In genomic region chr3:118468801-118469200, GRCh38 we compare ENCODE assay signal across 22 cellular contexts.
DNase-seq lines count a peak whose midpoint lies in the region; ATAC-seq, FAIRE-seq and TF ChIP-seq lines count a peak whose summit lies in the region.
"Had no signal": no experiment of that assay in that cellular context is flagged by ENCODE, and none has a peak within 500 bp of the region (broad histone marks: within the 10 kb centered on the region; RNA-seq: fewer than 3 reads in every experiment).

No MANE protein-coding gene starts in this region.

- CTCF ChIA-PET in PC-3 (lab: Charles Lee) (no interaction called here), H1 (lab: Charles Lee; ENCODE audit: partially characterized antibody) (no interaction called here)

- FAIRE-seq in H1 (lab: Jason Lieb, UNC) = no peak
- FAIRE-seq: A204.1, G401.6, GM12892 had no signal

- H2BK120ac ChIP-seq in H1 (replicated peaks; ENCODE audit: low read depth, low read length) = no peak overlapping the region

- no peaks in the 10 kb centered on the region for H3F3A ChIP-seq in PC-3 (ENCODE audit: low read length, unreplicated experiment)

- H3K79me1 ChIP-seq in H1 (ENCODE audit: low read depth, low read length) = no peaks in the 10 kb centered on the region

- H4K5ac ChIP-seq in H1 (ENCODE audit: insufficient read length, low read depth, low read length) = no peak overlapping the region

- H2BK20ac ChIP-seq in H1 (ENCODE audit: low read length) = no peak overlapping the region

- no peak overlapping the region for H2BK12ac ChIP-seq in H1 (ENCODE audit: low read depth, low read length)

- no peak overlapping the region for H3K56ac ChIP-seq in H1 (replicated peaks; ENCODE audit: insufficient read length, low read depth, low read length)

- ATAC-seq in PC-3 (no peak), HG03354 (IDR thresholded peaks at IDR 0.05; ENCODE audit: poor library complexity, severe bottlenecking, unreplicated experiment) (no peak)
- ATAC-seq: CD8-positive, alpha-beta T cell had no signal

- H2AK5ac ChIP-seq in H1 (ENCODE audit: low read depth, low read length) = no peak overlapping the region

- no peak overlapping the region for H3K4me2 ChIP-seq in PC-3 (ENCODE audit: low read length)
- no peak overlapping the region for H3K4me2 ChIP-seq in H1 (ENCODE audit: insufficient read depth in 1 of 2, low read depth in 2 of 2, low read length in 2 of 2)
- H3K4me2 ChIP-seq: BLaER1 had no signal

- H2BK5ac ChIP-seq in H1 (ENCODE audit: low read depth, low read length) = no peak overlapping the region

- H4K20me1 ChIP-seq in PC-3 (ENCODE audit: low read length) (no peaks in the 10 kb centered on the region), H1 (replicated peaks in 1 of 2; ENCODE audit: control insufficient read depth in 1 of 2, insufficient read depth in 2 of 2, low read length in 2 of 2) (no peaks in the 10 kb centered on the region)
- H4K20me1 ChIP-seq: BLaER1 had no signal

- H3K27me3 ChIP-seq in BE2C = no peaks in the 10 kb centered on the region
- no peaks in the 10 kb centered on the region for H3K27me3 ChIP-seq in PC-3 (ENCODE audit: low read length)
- no peaks in the 10 kb centered on the region for H3K27me3 ChIP-seq in H1 (replicated peaks in 1 of 4; ENCODE audit: control insufficient read depth in 3 of 4, extremely low read depth in 1 of 4, insufficient read depth in 3 of 4, low read length in 3 of 4)
- H3K27me3 ChIP-seq: BLaER1 had no signal

- H3K36me3 ChIP-seq in BE2C (no peaks in the 10 kb centered on the region), PC-3 (ENCODE audit: low read depth, low read length) (no peaks in the 10 kb centered on the region), H1 (ENCODE audit: control insufficient read depth in 2 of 4, insufficient read depth in 4 of 4, low read length in 3 of 4) (no peaks in the 10 kb centered on the region; a peak in 1 of 8 replicates)
- H3K36me3 ChIP-seq: BLaER1 had no signal

- no peak overlapping the region for H3K23ac ChIP-seq in H1 (ENCODE audit: insufficient read length)

- H3K4ac ChIP-seq in H1 (replicated peaks; ENCODE audit: insufficient read length, low read depth, low read length) = no peak overlapping the region

- BruUV-seq in PC-3 (replicated peaks; lab: Mats Ljungman, UMichigan) = no TSS peak

- H3K18ac ChIP-seq in H1 (ENCODE audit: extremely low read depth, low read length) = no peak overlapping the region

- no peaks in the 10 kb centered on the region for H3K23me2 ChIP-seq in H1 (ENCODE audit: low read depth, low read length)

- no peak for TF ChIP-seq RAD21 in H1 (IDR thresholded peaks at IDR 0.05 in 1 of 2, conservative IDR thresholded peaks at IDR 0.05 in 1 of 2; ENCODE audit: low read depth in 2 of 2, low read length in 2 of 2)

- H2BK15ac ChIP-seq in H1 (ENCODE audit: low read length) = no peak overlapping the region

- no peak overlapping the region for H4K8ac ChIP-seq in H1 (ENCODE audit: extremely low read depth, insufficient read depth, low read length)

- H3K9me2 ChIP-seq in PC-3 (replicated peaks; ENCODE audit: low read length) = no peaks in the 10 kb centered on the region

- H3K9ac ChIP-seq in PC-3 (ENCODE audit: low read length) (no peak overlapping the region), H1 (replicated peaks in 1 of 4; ENCODE audit: extremely low read depth in 1 of 4, low read depth in 3 of 4, low read length in 3 of 4) (no peak overlapping the region)
- H3K9ac ChIP-seq: BLaER1 had no signal

- TF ChIP-seq CTCF in BE2C (IDR thresholded peaks at IDR 0.05; ENCODE audit: low read depth, low read length) (no peak), PC-3 (conservative IDR thresholded peaks at IDR 0.05; ENCODE audit: low read depth, low read length) (no peak), H1 (IDR thresholded peaks at IDR 0.05; ENCODE audit: control extremely low read depth in 1 of 3, insufficient read depth in 1 of 3, low read depth in 1 of 3, low read length in 3 of 3) (no peak)

- no peaks in the 10 kb centered on the region for H3K79me2 ChIP-seq in PC-3 (ENCODE audit: low read length)
- no peaks in the 10 kb centered on the region for H3K79me2 ChIP-seq in H1 (ENCODE audit: control insufficient read depth in 1 of 2, insufficient read depth in 2 of 2, low read length in 2 of 2)

- no peak overlapping the region for H3K27ac ChIP-seq in PC-3 (ENCODE audit: low read length)
- no peak overlapping the region for H3K27ac ChIP-seq in H1 (ENCODE audit: low read depth, low read length)
- H3K27ac ChIP-seq: 22Rv1, BLaER1, C4-2B had no signal

- H3K4me1 ChIP-seq in BE2C (peaks cover 30% of the 10 kb centered on the region), PC-3 (ENCODE audit: insufficient read depth, low read length) (no peaks in the 10 kb centered on the region), H1 (replicated peaks in 1 of 4; ENCODE audit: control insufficient read depth in 3 of 4, insufficient read depth in 4 of 4, low read length in 3 of 4) (no peaks in the 10 kb centered on the region)
- H3K4me1 ChIP-seq: BLaER1 had no signal

- H2AFZ ChIP-seq in PC-3 (ENCODE audit: low read length) = no peak overlapping the region
- no peak overlapping the region for H2AFZ ChIP-seq in H1 (ENCODE audit: low read length)

- TF ChIP-seq EP300 in H1 (IDR thresholded peaks at IDR 0.05; ENCODE audit: borderline replicate concordance in 1 of 2, low read depth in 2 of 2, low read length in 2 of 2) = no peak

- H3K9me3 ChIP-seq in BE2C = no peaks in the 10 kb centered on the region
- H3K9me3 ChIP-seq in PC-3 (ENCODE audit: low read length) = peaks cover 18% of the 10 kb centered on the region; the same call in 1 of the 2 replicates
- no peaks in the 10 kb centered on the region for H3K9me3 ChIP-seq in H1 (ENCODE audit: insufficient read depth in 2 of 2, low read depth in 1 of 2, low read length in 1 of 2)
- H3K9me3 ChIP-seq: BLaER1, Caco-2 had no signal

- POLR2A ChIA-PET in PC-3 (lab: Charles Lee; ENCODE audit: unreplicated experiment) (no interaction called here), H1 (lab: Charles Lee; ENCODE audit: partially characterized antibody) (no interaction called here)

- H4K91ac ChIP-seq in H1 (replicated peaks; ENCODE audit: insufficient read length, low read length) = no peak overlapping the region

- intact Hi-C loops in PC-3 (cut with micrococcal nuclease) = no loop called here

- H3K14ac ChIP-seq in H1 (ENCODE audit: insufficient read length) = no peak overlapping the region

- peak; percentile 5 for DNase-seq in NCI-H82 treated with DMSO at 0.1 percent for 48 hours (lab: John Stamatoyannopoulos, UW; ENCODE audit: unreplicated experiment)
- DNase-seq in NCI-H82 (lab: John Stamatoyannopoulos, UW) = no peak
- DNase-seq in BE2C = peak; percentile 36
- peak; percentile 36 for DNase-seq in PC-3
- DNase-seq in H1 (ENCODE audit: low read depth in 1 of 2, low spot score in 2 of 2) = no peak
- DNase-seq in activated CD4-positive, alpha-beta T cell treated with anti-CD3 and anti-CD28 coated beads, Interleukin-2, amount 50 U/mL, for 1 hour = no peak
- no peak for DNase-seq in kidney tubule cell (ENCODE audit: low spot score)
- DNase-seq: Caco-2; CD4-positive, CD25-positive, alpha-beta regulatory T cell; CD8-positive, alpha-beta T cell; DMS153; DND-41; GOT3; H7; HCEC 1CT had no signal

- H3K4me3 ChIP-seq in BE2C (ENCODE audit: low read depth, low read length) = no peak overlapping the region
- no peak overlapping the region for H3K4me3 ChIP-seq in PC-3 (ENCODE audit: low read length)
- H3K4me3 ChIP-seq in H1 (ENCODE audit: extremely low read depth in 1 of 4, insufficient read depth in 2 of 4, low read depth in 3 of 4, low read length in 4 of 4) = no peak overlapping the region
- H3K4me3 ChIP-seq: BLaER1 had no signal

- no peak for TF ChIP-seq POLR2A in H1 (IDR thresholded peaks at IDR 0.05; ENCODE audit: control extremely low read depth in 1 of 2, low read depth in 2 of 2, low read length in 2 of 2)

TF ChIP-seq in H1, 55 proteins besides CTCF, POLR2A, EP300 and RAD21:
- peak; percentile 4; the same call in 1 of the 2 replicates for TF ChIP-seq MAFK (IDR thresholded peaks at IDR 0.05; ENCODE audit: low read depth, low read length)
- no peak for TF ChIP-seq CREB1 (IDR thresholded peaks at IDR 0.05)
TF ChIP-seq in H1: peak in this region for 1.

Comparison
In these comparisons a context has a peak if more than half of its experiments do, and no peak if none do; other contexts are left out.
1. DNase-seq: peak in NCI-H82 treated with DMSO at 0.1 percent for 48 hours (single experiment), BE2C (single experiment) and PC-3 (single experiment); none in NCI-H82 (single experiment), H1 (0 of 2), activated CD4-positive, alpha-beta T cell treated with anti-CD3 and anti-CD28 coated beads, Interleukin-2, amount 50 U/mL, for 1 hour (single experiment) and kidney tubule cell (single experiment).